In the genomic region with DNA sequence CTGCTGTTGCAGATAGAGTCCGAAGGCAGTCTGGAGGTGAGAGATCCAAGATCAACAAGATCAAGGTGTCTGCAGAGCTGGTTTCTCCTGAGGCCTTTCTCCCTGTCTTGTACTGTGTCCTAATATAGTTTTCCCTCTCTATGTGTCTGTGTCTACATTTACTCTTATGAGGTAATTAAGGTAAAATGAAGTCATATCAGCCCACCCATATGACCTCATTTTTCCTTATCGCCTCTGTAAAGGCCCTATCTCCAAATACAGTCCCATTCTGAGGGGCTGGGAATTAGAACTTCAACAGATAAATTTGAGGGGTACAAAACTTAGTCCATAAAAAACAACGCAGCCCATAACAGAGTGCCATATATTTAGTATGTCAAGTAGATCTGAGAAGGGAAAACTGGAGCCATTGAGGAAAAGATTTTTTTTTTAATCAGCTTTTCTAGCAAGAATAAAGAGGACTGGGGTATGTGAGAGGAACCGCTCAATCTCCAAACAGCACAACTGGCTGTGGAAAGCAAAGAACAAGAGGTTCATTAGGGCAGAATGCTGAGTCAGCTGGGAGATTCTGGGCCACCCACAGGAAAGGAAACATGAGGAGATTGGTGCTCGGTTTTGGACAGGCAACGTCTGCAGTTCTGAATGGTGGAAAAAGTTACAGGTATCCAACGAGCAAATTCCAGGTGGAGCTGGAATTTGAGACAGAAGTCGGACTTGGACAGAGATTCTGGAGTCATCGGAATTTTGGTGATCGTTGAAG, we compare ENCODE assay signal across 15 cellular contexts.
"Had no signal": no experiment of that assay in that cellular context is flagged by ENCODE, and none has a peak within 500 bp of the region (broad histone marks: within the 10 kb centered on the region; RNA-seq: fewer than 3 reads in every experiment).

No MANE protein-coding gene starts in this region.

- H3K9me3 ChIP-seq: ovary, stomach, testis, upper lobe of right lung had no signal

- H3K27me3 ChIP-seq: ovary, testis, upper lobe of right lung had no signal

- DNase-seq: activated CD4-positive, alpha-beta memory T cell treated with anti-CD3 and anti-CD28 coated beads for 36 hours; activated CD4-positive, alpha-beta T cell treated with anti-CD3 and anti-CD28 coated beads for 36 hours; activated CD8-positive, alpha-beta memory T cell treated with anti-CD3 and anti-CD28 coated beads, Interleukin-2, amount 10 ng/mL, durations not matched to agents 7 days and 5 days; activated naive CD4-positive, alpha-beta T cell treated with anti-CD3 and anti-CD28 coated beads for 36 hours; activated naive CD8-positive, alpha-beta T cell treated with anti-CD3 and anti-CD28 coated beads, Interleukin-2, amount 50 U/mL, for 24 hours; activated T-cell treated with anti-CD3 and anti-CD28 coated beads, Interleukin-2, amount 50 U/mL, for 1 hour; aorta; islet precursor cell; ovary; stimulated activated CD4-positive, alpha-beta T cell treated with anti-CD3 and anti-CD28 coated beads, Interleukin-2, amount 100 ng/mL, for 24 hours; stomach; T-helper 9 cell; testis; upper lobe of right lung; WERI-Rb-1 had no signal

- H3K4me1 ChIP-seq: stomach, testis, upper lobe of right lung had no signal

- H3K4me3 ChIP-seq: ovary, stomach, testis, upper lobe of right lung had no signal

- H3K27ac ChIP-seq: ovary, stomach, testis, upper lobe of right lung, WERI-Rb-1 had no signal

- H3K36me3 ChIP-seq: ovary, stomach, upper lobe of right lung, WERI-Rb-1 had no signal
